Comparison of ENCODE assay signal across 1 cellular context in the genomic region with DNA sequence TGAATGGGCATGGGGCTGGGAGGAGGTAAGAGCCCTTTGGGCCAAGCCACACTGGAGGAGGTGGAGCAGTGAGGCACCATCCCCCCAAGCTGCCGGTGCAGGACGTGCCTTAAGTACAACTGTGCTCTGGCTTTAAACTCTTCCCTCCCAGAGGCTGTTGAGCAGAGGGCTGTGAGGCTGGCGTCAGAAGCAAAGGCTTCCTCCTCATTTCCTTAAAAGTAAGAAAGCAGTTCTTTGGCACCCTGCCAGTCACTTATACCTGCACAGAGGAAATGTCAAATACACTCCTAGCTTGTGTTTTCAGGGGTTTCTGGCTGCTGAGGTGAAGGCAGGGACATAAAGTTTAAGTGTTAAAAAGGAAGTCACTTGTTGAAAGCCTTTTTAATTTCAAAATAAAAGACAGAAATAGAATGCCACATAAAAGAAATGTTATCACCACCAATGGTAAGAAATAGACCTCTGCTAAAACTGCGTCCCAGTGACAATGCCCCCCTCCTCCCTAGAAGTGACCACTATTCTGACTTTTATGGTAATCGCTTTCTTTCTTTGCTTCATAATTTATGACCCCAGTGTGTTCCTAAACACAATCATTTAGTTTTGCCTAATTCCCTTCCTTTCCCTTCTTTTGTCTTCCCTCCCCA.
TF ChIP-seq lines count a peak whose summit lies in the region.

No MANE protein-coding gene starts in this region.

TF ChIP-seq in HEK293, 187 proteins besides CTCF, POLR2A, EP300 and RAD21 (continued from another document):
- TF ChIP-seq, protein P1, sequence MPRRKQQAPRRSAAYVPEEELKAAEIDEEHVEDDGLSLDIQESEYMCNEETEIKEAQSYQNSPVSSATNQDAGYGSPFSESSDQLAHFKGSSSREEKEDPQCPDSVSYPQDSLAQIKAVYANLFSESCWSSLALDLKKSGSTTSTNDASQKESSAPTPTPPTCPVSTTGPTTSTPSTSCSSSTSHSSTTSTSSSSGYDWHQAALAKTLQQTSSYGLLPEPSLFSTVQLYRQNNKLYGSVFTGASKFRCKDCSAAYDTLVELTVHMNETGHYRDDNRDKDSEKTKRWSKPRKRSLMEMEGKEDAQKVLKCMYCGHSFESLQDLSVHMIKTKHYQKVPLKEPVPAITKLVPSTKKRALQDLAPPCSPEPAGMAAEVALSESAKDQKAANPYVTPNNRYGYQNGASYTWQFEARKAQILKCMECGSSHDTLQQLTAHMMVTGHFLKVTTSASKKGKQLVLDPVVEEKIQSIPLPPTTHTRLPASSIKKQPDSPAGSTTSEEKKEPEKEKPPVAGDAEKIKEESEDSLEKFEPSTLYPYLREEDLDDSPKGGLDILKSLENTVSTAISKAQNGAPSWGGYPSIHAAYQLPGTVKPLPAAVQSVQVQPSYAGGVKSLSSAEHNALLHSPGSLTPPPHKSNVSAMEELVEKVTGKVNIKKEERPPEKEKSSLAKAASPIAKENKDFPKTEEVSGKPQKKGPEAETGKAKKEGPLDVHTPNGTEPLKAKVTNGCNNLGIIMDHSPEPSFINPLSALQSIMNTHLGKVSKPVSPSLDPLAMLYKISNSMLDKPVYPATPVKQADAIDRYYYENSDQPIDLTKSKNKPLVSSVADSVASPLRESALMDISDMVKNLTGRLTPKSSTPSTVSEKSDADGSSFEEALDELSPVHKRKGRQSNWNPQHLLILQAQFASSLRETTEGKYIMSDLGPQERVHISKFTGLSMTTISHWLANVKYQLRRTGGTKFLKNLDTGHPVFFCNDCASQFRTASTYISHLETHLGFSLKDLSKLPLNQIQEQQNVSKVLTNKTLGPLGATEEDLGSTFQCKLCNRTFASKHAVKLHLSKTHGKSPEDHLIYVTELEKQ (tag by site-specific recombination; IDR thresholded peaks at IDR 0.05; ENCODE audit: borderline replicate concordance), result no peak
- TF ChIP-seq ZNF37A (tag by site-specific recombination; IDR thresholded peaks at IDR 0.05) (0 out of 2 replicates have a peak, but pooled peaks have one; percentile 33), ZNF654 (tag by site-specific recombination; IDR thresholded peaks at IDR 0.05; ENCODE audit: low read depth) (no peak), ZNF670 (tag by site-specific recombination; IDR thresholded peaks at IDR 0.05; ENCODE audit: low read depth) (no peak), ZFP37 (tag by site-specific recombination; IDR thresholded peaks at IDR 0.05) (no peak), ZNF211 (tag by site-specific recombination; IDR thresholded peaks at IDR 0.05; ENCODE audit: low read depth) (no peak), ZNF555 (tag by site-specific recombination; conservative IDR thresholded peaks at IDR 0.05) (no peak), ZNF777 (tag by site-specific recombination; IDR thresholded peaks at IDR 0.05; ENCODE audit: borderline replicate concordance) (no peak), ZSCAN16 (tag by site-specific recombination; IDR thresholded peaks at IDR 0.05) (no peak), IKZF3 (tag by site-specific recombination; IDR thresholded peaks at IDR 0.05) (no peak), TCF7L2 (IDR thresholded peaks at IDR 0.05; ENCODE audit: borderline replicate concordance, low read depth, low read length) (0 out of 2 replicates have a peak, but pooled peaks have one; percentile 9), ZFP41 (tag by site-specific recombination; IDR thresholded peaks at IDR 0.05; ENCODE audit: borderline replicate concordance) (no peak), FEZF1 (tag by site-specific recombination; IDR thresholded peaks at IDR 0.05) (no peak), ZNF19 (tag by site-specific recombination; IDR thresholded peaks at IDR 0.05; ENCODE audit: low read depth) (no peak), RBAK (tag by site-specific recombination; IDR thresholded peaks at IDR 0.05) (no peak), ZNF544 (tag by site-specific recombination; IDR thresholded peaks at IDR 0.05) (peak; percentile 74), ZNF549 (tag by site-specific recombination; IDR thresholded peaks at IDR 0.05) (no peak), ZNF600 (tag by site-specific recombination; IDR thresholded peaks at IDR 0.05) (peak; percentile 83), ZNF521 (tag by site-specific recombination; IDR thresholded peaks at IDR 0.05) (no peak), ZNF791 (tag by site-specific recombination; IDR thresholded peaks at IDR 0.05) (no peak), ZBTB21 (tag by site-specific recombination; IDR thresholded peaks at IDR 0.05) (no peak), BCL11A (tag by site-specific recombination; IDR thresholded peaks at IDR 0.05; ENCODE audit: low read depth) (no peak), ZNF202 (tag by site-specific recombination; IDR thresholded peaks at IDR 0.05; ENCODE audit: borderline replicate concordance) (no peak), ZNF394 (tag by site-specific recombination; IDR thresholded peaks at IDR 0.05; ENCODE audit: borderline replicate concordance) (no peak; the same call in 1 of the 2 replicates), ZNF585B (tag by site-specific recombination; IDR thresholded peaks at IDR 0.05) (no peak), ZNF629 (tag by site-specific recombination; IDR thresholded peaks at IDR 0.05) (no peak), ZNF776 (tag by site-specific recombination; IDR thresholded peaks at IDR 0.05; ENCODE audit: borderline replicate concordance) (no peak), ZNF707 (tag by site-specific recombination; IDR thresholded peaks at IDR 0.05) (no peak), ZBTB1 (tag by site-specific recombination; IDR thresholded peaks at IDR 0.05) (no peak), ZNF155 (tag by site-specific recombination; IDR thresholded peaks at IDR 0.05) (no peak)
- TF ChIP-seq, protein P2, sequence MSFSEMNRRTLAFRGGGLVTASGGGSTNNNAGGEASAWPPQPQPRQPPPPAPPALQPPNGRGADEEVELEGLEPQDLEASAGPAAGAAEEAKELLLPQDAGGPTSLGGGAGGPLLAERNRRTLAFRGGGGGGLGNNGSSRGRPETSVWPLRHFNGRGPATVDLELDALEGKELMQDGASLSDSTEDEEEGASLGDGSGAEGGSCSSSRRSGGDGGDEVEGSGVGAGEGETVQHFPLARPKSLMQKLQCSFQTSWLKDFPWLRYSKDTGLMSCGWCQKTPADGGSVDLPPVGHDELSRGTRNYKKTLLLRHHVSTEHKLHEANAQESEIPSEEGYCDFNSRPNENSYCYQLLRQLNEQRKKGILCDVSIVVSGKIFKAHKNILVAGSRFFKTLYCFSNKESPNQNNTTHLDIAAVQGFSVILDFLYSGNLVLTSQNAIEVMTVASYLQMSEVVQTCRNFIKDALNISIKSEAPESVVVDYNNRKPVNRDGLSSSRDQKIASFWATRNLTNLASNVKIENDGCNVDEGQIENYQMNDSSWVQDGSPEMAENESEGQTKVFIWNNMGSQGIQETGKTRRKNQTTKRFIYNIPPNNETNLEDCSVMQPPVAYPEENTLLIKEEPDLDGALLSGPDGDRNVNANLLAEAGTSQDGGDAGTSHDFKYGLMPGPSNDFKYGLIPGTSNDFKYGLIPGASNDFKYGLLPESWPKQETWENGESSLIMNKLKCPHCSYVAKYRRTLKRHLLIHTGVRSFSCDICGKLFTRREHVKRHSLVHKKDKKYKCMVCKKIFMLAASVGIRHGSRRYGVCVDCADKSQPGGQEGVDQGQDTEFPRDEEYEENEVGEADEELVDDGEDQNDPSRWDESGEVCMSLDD (tag by site-specific recombination; IDR thresholded peaks at IDR 0.05), result no peak
- TF ChIP-seq, protein P3, sequence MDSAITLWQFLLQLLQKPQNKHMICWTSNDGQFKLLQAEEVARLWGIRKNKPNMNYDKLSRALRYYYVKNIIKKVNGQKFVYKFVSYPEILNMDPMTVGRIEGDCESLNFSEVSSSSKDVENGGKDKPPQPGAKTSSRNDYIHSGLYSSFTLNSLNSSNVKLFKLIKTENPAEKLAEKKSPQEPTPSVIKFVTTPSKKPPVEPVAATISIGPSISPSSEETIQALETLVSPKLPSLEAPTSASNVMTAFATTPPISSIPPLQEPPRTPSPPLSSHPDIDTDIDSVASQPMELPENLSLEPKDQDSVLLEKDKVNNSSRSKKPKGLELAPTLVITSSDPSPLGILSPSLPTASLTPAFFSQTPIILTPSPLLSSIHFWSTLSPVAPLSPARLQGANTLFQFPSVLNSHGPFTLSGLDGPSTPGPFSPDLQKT (IDR thresholded peaks at IDR 0.05; ENCODE audit: borderline replicate concordance, low read depth, low read length), result no peak
- TF ChIP-seq, protein P4, sequence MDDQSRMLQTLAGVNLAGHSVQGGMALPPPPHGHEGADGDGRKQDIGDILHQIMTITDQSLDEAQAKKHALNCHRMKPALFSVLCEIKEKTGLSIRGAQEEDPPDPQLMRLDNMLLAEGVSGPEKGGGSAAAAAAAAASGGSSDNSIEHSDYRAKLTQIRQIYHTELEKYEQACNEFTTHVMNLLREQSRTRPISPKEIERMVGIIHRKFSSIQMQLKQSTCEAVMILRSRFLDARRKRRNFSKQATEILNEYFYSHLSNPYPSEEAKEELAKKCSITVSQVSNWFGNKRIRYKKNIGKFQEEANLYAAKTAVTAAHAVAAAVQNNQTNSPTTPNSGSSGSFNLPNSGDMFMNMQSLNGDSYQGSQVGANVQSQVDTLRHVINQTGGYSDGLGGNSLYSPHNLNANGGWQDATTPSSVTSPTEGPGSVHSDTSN (CRISPR knock-in tag; IDR thresholded peaks at IDR 0.05), result no peak
- TF ChIP-seq, protein P5, sequence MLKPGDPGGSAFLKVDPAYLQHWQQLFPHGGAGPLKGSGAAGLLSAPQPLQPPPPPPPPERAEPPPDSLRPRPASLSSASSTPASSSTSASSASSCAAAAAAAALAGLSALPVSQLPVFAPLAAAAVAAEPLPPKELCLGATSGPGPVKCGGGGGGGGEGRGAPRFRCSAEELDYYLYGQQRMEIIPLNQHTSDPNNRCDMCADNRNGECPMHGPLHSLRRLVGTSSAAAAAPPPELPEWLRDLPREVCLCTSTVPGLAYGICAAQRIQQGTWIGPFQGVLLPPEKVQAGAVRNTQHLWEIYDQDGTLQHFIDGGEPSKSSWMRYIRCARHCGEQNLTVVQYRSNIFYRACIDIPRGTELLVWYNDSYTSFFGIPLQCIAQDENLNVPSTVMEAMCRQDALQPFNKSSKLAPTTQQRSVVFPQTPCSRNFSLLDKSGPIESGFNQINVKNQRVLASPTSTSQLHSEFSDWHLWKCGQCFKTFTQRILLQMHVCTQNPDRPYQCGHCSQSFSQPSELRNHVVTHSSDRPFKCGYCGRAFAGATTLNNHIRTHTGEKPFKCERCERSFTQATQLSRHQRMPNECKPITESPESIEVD (tag by site-specific recombination; IDR thresholded peaks at IDR 0.05), result peak; percentile 69
- TF ChIP-seq, protein P6, sequence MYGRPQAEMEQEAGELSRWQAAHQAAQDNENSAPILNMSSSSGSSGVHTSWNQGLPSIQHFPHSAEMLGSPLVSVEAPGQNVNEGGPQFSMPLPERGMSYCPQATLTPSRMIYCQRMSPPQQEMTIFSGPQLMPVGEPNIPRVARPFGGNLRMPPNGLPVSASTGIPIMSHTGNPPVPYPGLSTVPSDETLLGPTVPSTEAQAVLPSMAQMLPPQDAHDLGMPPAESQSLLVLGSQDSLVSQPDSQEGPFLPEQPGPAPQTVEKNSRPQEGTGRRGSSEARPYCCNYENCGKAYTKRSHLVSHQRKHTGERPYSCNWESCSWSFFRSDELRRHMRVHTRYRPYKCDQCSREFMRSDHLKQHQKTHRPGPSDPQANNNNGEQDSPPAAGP (tag by site-specific recombination; IDR thresholded peaks at IDR 0.05), result no peak
